Comparison of ENCODE assay signal across 9 cellular contexts in the genomic region with DNA sequence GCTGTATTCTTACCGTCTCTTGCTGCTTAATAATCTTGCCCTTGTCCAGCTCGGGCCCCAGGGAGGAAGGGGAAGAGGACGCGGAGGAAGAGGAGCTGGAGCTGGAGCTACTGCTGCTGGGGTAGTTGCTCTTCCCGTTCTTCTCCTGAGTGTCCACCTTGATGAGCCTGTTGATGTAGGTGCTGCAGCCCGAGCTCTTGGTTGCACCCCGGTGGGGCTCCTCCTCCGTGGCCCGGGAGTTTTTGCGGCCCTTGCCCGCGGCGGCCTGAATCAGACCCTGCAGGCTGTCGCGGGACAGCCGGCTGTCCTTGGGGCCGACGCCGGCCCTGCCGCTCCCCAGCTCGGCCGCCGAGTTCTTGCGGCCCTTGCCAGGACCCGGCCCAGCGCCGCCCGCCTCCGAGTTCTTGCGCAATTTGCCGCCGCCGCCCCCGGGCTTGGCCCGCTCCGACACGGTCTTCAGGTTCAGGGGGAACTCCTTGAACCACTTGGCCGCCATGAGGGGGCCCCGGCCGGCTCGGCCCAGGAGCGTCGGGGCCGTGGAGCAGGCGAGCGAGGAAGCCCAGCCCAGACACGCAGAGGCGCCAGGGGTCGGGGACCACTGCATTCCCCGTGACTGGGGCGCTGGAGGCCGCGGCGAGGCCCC. TPM values are rescaled to one million over a fixed set of nuclear protein-coding genes. Genes with fewer than 3 reads are reported as not detected.
DNase-seq lines count a peak whose midpoint lies in the region; ATAC-seq and TF ChIP-seq lines count a peak whose summit lies in the region.
"Had no signal": no experiment of that assay in that cellular context is flagged by ENCODE, and none has a peak within 500 bp of the region (broad histone marks: within the 10 kb centered on the region; RNA-seq: fewer than 3 reads in every experiment).

No MANE protein-coding gene starts in this region.

- H3K4me3 ChIP-seq in ACC112 (ENCODE audit: low read depth, low read length) = peak overlapping the region; percentile 80
- peak overlapping the region; percentile 52 for H3K4me3 ChIP-seq in HUES64 (ENCODE audit: low read length)
- peak overlapping the region; percentile 35 to 77 (median 48) for H3K4me3 ChIP-seq in esophagus squamous epithelium

- H3K9me3 ChIP-seq in HUES64 (ENCODE audit: insufficient read depth, low read depth, low read length) (no peaks in the 10 kb centered on the region), esophagus squamous epithelium (no peaks in the 10 kb centered on the region)

- WGBS in HUES64 = 4% methylated on average over 54 of the region's 54 CpGs
- WGBS in esophagus squamous epithelium, 2 donors = 22 to 27% methylated on average over 4 to 5 of the region's 54 CpGs

- no peaks in the 10 kb centered on the region for H3K36me3 Mint-ChIP-seq in natural killer cell

- peak overlapping the region; percentile 72 for H3K4me3 Mint-ChIP-seq in natural killer cell

- no peaks in the 10 kb centered on the region for H3K79me2 ChIP-seq in ACC112 (ENCODE audit: control insufficient read depth, insufficient read depth, low read length, unreplicated experiment)

- H3K27me3 ChIP-seq in ACC112 (ENCODE audit: insufficient read depth, low read length) = peaks cover 59% of the 10 kb centered on the region
- H3K27me3 ChIP-seq in HUES64 (ENCODE audit: insufficient read depth, low read length) = peaks cover 77% of the 10 kb centered on the region
- H3K27me3 ChIP-seq in esophagus squamous epithelium = peaks cover 0 to 70% (median 7%) of the 10 kb centered on the region in 4 donors

- TF ChIP-seq CTCF in esophagus squamous epithelium (IDR thresholded peaks at IDR 0.05) = no peak
- TF ChIP-seq CTCF in natural killer cell (IDR thresholded peaks at IDR 0.05) = no peak

- peak; percentile 43 to 52 (median 46) for ATAC-seq in natural killer cell

- peaks cover 15 to 19% of the 10 kb centered on the region in 2 donors for H3K4me1 Mint-ChIP-seq in natural killer cell

- no peak for TF ChIP-seq POLR2A in esophagus squamous epithelium (IDR thresholded peaks at IDR 0.05)

- H3K9ac ChIP-seq in HUES64 (ENCODE audit: low read depth, low read length) = peak overlapping the region; percentile 52; the same call in 1 of the 2 replicates

- intact Hi-C loops in esophagus squamous epithelium (cut with DNase I) (no loop called here), natural killer cell (cut with micrococcal nuclease) (no loop called here)

- H3K36me3 ChIP-seq in ACC112 (ENCODE audit: insufficient read depth, low read length) (peaks cover 9% of the 10 kb centered on the region; the same call in 1 of the 2 replicates), HUES64 (ENCODE audit: insufficient read depth, low read length) (no peaks in the 10 kb centered on the region), esophagus squamous epithelium (no peaks in the 10 kb centered on the region)

- DNase-seq in esophagus squamous epithelium (lab: John Stamatoyannopoulos, UW) = no peak
- DNase-seq in natural killer cell = peak; percentile 19
- DNase-seq in medulla oblongata (ENCODE audit: extremely low spot score) = no peak
- no peak for DNase-seq in NCI-H1694 (lab: John Stamatoyannopoulos, UW)
- no peak for DNase-seq in HCEC 1CT
- DNase-seq in NCI-H69 (lab: John Stamatoyannopoulos, UW) = no peak
- DNase-seq: activated CD4-positive, alpha-beta T cell treated with anti-CD3 and anti-CD28 coated beads, Interleukin-2, amount 50 U/mL, for 1 hour had no signal

- H3K27me3 Mint-ChIP-seq in natural killer cell (ENCODE audit: low read depth in 2 of 2) = peaks cover 43 to 54% of the 10 kb centered on the region in 2 donors

- H2AFZ ChIP-seq in ACC112 (ENCODE audit: low read length, unreplicated experiment) = peak overlapping the region; percentile 92

- H3K27ac ChIP-seq in ACC112 (ENCODE audit: low read depth, low read length) (no peak overlapping the region), HUES64 (ENCODE audit: low read depth, low read length) (no peak overlapping the region), esophagus squamous epithelium (peak overlapping the region; percentile 30 to 83 (median 72))

- H3K27ac Mint-ChIP-seq in natural killer cell = no peak overlapping the region

- no peaks in the 10 kb centered on the region for H3K9me3 Mint-ChIP-seq in natural killer cell

- H3K4me1 ChIP-seq in ACC112 (ENCODE audit: control insufficient read depth, insufficient read depth, low read length, unreplicated experiment) (no peaks in the 10 kb centered on the region), HUES64 (ENCODE audit: insufficient read depth, low read length) (no peaks in the 10 kb centered on the region), esophagus squamous epithelium (peaks cover 10 to 45% (median 12%) of the 10 kb centered on the region in 3 donors)

RNA-seq across cellular contexts. Expression of a gene that starts 0.5 kb away (rescaled TPM):
- not detected for polyA plus RNA-seq in HUES64 (2013, experiment 1 of 2)
- not detected for polyA plus RNA-seq in HUES64 (2013, experiment 2 of 2)
- total RNA-seq in esophagus squamous epithelium (1 to 10 TPM in 1 of 4 donors, under 1 TPM in 1, not detected in 2; 0.26 to 2.7 TPM), natural killer cell (under 1 TPM in 1 of 3 donors, not detected in 2; 0.38 TPM)

RNA-seq across cellular contexts. Expression of a gene that starts 0.7 kb away (rescaled TPM):
- polyA plus RNA-seq in HUES64 (2013, experiment 1 of 2) = 0.20 TPM
- polyA plus RNA-seq in HUES64 (2013, experiment 2 of 2) = 0.38 TPM
- 10 to 100 TPM in 1 of 4 donors, 1 to 10 TPM in 1, under 1 TPM in 2; 0.19 to 13.4 (median 4.1) TPM for total RNA-seq in esophagus squamous epithelium
- under 1 TPM in 2 of 3 donors, not detected in 1; 0.10 to 0.14 TPM for total RNA-seq in natural killer cell

RNA-seq across cellular contexts. Expression of a gene that starts 56.9 kb away (rescaled TPM):
- polyA plus RNA-seq in HUES64 (2013, experiment 1 of 2) = 50.7 TPM
- polyA plus RNA-seq in HUES64 (2013, experiment 2 of 2) = 60.2 TPM
- total RNA-seq in esophagus squamous epithelium = 10 to 100 TPM; 17.8 to 27.9 (median 24.3) TPM
- 100 to 1,000 TPM; 100 to 137 (median 112) TPM for total RNA-seq in natural killer cell

Comparison
In these comparisons a context has a peak if more than half of its experiments do, and no peak if none do; other contexts are left out.
1. H3K27ac ChIP-seq: peak in esophagus squamous epithelium (4 of 4); none in ACC112 (single experiment) and HUES64 (single experiment).
2. Peak in every context shown above with its lines, with median percentiles within 50 percentile points of each other: H3K4me3 ChIP-seq.